10 cellular contexts compared by ENCODE assay signal in the genomic region with DNA sequence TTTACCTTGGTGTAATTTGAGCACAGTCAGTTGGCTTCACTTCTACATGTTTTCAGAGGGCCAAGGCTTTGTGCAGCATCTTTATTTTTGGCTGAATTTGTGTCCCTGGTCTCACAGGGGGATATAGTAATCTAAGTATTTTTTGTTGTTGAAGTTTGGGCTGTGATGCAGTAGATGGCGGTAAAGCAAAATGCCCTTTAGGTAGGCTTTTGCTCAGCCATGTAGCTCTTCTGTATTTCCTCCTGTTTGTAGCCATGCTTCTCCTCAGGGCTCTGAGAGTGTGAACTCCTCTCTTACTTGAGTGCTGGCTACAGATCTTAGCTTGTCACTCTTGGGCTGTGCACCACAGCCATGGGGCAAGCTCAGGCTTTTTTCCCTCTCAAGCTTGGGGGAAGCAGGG.
DNase-seq lines count a peak whose midpoint lies in the region; ATAC-seq and TF ChIP-seq lines count a peak whose summit lies in the region.
"Had no signal": no experiment of that assay in that cellular context is flagged by ENCODE, and none has a peak within 500 bp of the region (broad histone marks: within the 10 kb centered on the region; RNA-seq: fewer than 3 reads in every experiment).

No MANE protein-coding gene starts in this region.

- H2BK120ac ChIP-seq in neuronal stem cell (ENCODE audit: low read depth, low read length) = no peak overlapping the region

- H2AFZ ChIP-seq in neuronal stem cell (ENCODE audit: low read length) = peak overlapping the region; percentile 59
- no peak overlapping the region for H2AFZ ChIP-seq in MM.1S (ENCODE audit: low read length)

- no peaks in the 10 kb centered on the region for H3K79me2 ChIP-seq in MM.1S (ENCODE audit: low read length)

- no CpG with 5 or more reads among the region's 1 CpG for WGBS in neuronal stem cell (ENCODE audit: extremely low coverage in 2 of 2, insufficient read length in 2 of 2, insufficient replicate concordance in 1 of 2), 2 donors

- H2BK15ac ChIP-seq in neuronal stem cell (ENCODE audit: low read length) = no peak overlapping the region

- H3K79me1 ChIP-seq in neuronal stem cell (ENCODE audit: low read depth, low read length) = no peaks in the 10 kb centered on the region

- H3K23ac ChIP-seq in neuronal stem cell (ENCODE audit: low read depth, low read length, poor library complexity) = no peak overlapping the region

- no peak overlapping the region for H4K8ac ChIP-seq in neuronal stem cell (ENCODE audit: low read depth, low read length)

- H2BK5ac ChIP-seq in neuronal stem cell (ENCODE audit: low read length) = no peak overlapping the region

- peaks cover 0 to 1% of the 10 kb centered on the region in 2 donors for H3K4me1 ChIP-seq in neuronal stem cell (ENCODE audit: control insufficient read depth in 2 of 2, insufficient read depth in 1 of 2, low read depth in 1 of 2, low read length in 2 of 2)
- H3K4me1 ChIP-seq in MM.1S (ENCODE audit: low read length) = no peaks in the 10 kb centered on the region

- H3K4me2 ChIP-seq in neuronal stem cell (ENCODE audit: insufficient read depth, low read length, poor library complexity, severe bottlenecking) = no peak overlapping the region
- no peak overlapping the region for H3K4me2 ChIP-seq in MM.1S (ENCODE audit: low read depth, low read length)

- H3K27ac ChIP-seq in neuronal stem cell (replicated peaks; ENCODE audit: low read length) (no peak overlapping the region), MM.1S (ENCODE audit: low read length) (no peak overlapping the region)

- H3K4me3 ChIP-seq in choroid plexus epithelial cell (ENCODE audit: low read depth, low read length) (no peak overlapping the region), neuronal stem cell (ENCODE audit: low read length in 2 of 2) (no peak overlapping the region), MM.1S (ENCODE audit: low read length) (no peak overlapping the region)

- H3K9me2 ChIP-seq in MM.1S (replicated peaks; ENCODE audit: insufficient read depth, low read length) = no peaks in the 10 kb centered on the region

- H3K4ac ChIP-seq in neuronal stem cell (ENCODE audit: low read length) = no peak overlapping the region

- no peaks in the 10 kb centered on the region for H3K36me3 ChIP-seq in neuronal stem cell (replicated peaks in 1 of 2; ENCODE audit: control insufficient read depth in 2 of 2, insufficient read depth in 2 of 2, low read length in 2 of 2)
- no peaks in the 10 kb centered on the region for H3K36me3 ChIP-seq in MM.1S (replicated peaks; ENCODE audit: insufficient read depth, low read length)

- no peak overlapping the region for H3K18ac ChIP-seq in neuronal stem cell (ENCODE audit: low read length)

- no peak overlapping the region for H2AK5ac ChIP-seq in neuronal stem cell (ENCODE audit: low read depth, low read length)

- ATAC-seq in GM18520 (IDR thresholded peaks at IDR 0.05; ENCODE audit: unreplicated experiment) = no peak

- TF ChIP-seq CTCF in choroid plexus epithelial cell (conservative IDR thresholded peaks at IDR 0.05; ENCODE audit: low read depth, low read length) (peak; percentile 23), MM.1S (IDR thresholded peaks at IDR 0.05; ENCODE audit: low read length) (no peak; the same call in 1 of the 2 replicates)

- no peak overlapping the region for H3K14ac ChIP-seq in neuronal stem cell (ENCODE audit: low read length)

- H3F3A ChIP-seq in MM.1S (ENCODE audit: insufficient read depth, low read length) = no peaks in the 10 kb centered on the region

- no peak overlapping the region for H2BK12ac ChIP-seq in neuronal stem cell (ENCODE audit: low read length)

- H3K27me3 ChIP-seq in neuronal stem cell (ENCODE audit: control insufficient read depth in 3 of 3, insufficient read depth in 3 of 3, low read depth in 1 of 3, low read length in 3 of 3) (no peaks in the 10 kb centered on the region), MM.1S (replicated peaks; ENCODE audit: insufficient read depth, low read length) (no peaks in the 10 kb centered on the region)

- DNase-seq in GM04504 (ENCODE audit: low read depth) = peak; percentile 18
- DNase-seq in NCI-H226 = peak; percentile 37
- peak; percentile 27 for DNase-seq in choroid plexus epithelial cell (ENCODE audit: low read depth)
- no peak for DNase-seq in neuronal stem cell (ENCODE audit: low spot score)
- no peak for DNase-seq in MM.1S
- no peak for DNase-seq in DMS114 treated with DMSO at 0.1 percent for 48 hours (lab: John Stamatoyannopoulos, UW; ENCODE audit: unreplicated experiment)
- DNase-seq in T-helper 9 cell = no peak
- DNase-seq: activated CD4-positive, alpha-beta T cell treated with anti-CD3 and anti-CD28 coated beads, Interleukin-2, amount 50 U/mL, for 1 hour; activated naive CD4-positive, alpha-beta T cell treated with anti-CD3 and anti-CD28 coated beads, Interleukin-2, amount 10 ng/mL, durations not matched to agents 7 days and 5 days had no signal

- H3K9ac ChIP-seq in neuronal stem cell (ENCODE audit: low read depth, low read length, poor library complexity) (no peak overlapping the region), MM.1S (ENCODE audit: low read length) (no peak overlapping the region)

- no peak overlapping the region for H4K91ac ChIP-seq in neuronal stem cell (ENCODE audit: low read depth, low read length, poor library complexity)

- peaks cover 0 to 6% of the 10 kb centered on the region in 2 donors for H3K9me3 ChIP-seq in neuronal stem cell (replicated peaks in 1 of 2; ENCODE audit: control insufficient read depth in 2 of 2, insufficient read depth in 1 of 2, low read depth in 1 of 2, low read length in 2 of 2)
- no peaks in the 10 kb centered on the region for H3K9me3 ChIP-seq in MM.1S (replicated peaks; ENCODE audit: insufficient read depth, low read length)

- H4K20me1 ChIP-seq in MM.1S (ENCODE audit: insufficient read depth, low read length) = no peaks in the 10 kb centered on the region

Comparison
In these comparisons a context has a peak if more than half of its experiments do, and no peak if none do; other contexts are left out.
1. DNase-seq: peak in GM04504 (single experiment), NCI-H226 (single experiment) and choroid plexus epithelial cell (single experiment); none in neuronal stem cell (single experiment), MM.1S (single experiment), DMS114 treated with DMSO at 0.1 percent for 48 hours (single experiment) and T-helper 9 cell (single experiment).